ENCODE assay signal across 31 cellular contexts in genomic region chr11:27914080-27914479, GRCh38.
DNase-seq lines count a peak whose midpoint lies in the region; ATAC-seq and TF ChIP-seq lines count a peak whose summit lies in the region.
"Had no signal": no experiment of that assay in that cellular context is flagged by ENCODE, and none has a peak within 500 bp of the region (broad histone marks: within the 10 kb centered on the region; RNA-seq: fewer than 3 reads in every experiment).

No MANE protein-coding gene starts in this region.

- no peak overlapping the region for H4K91ac ChIP-seq in trophoblast cell (ENCODE audit: low read depth, low read length)

- H3K14ac ChIP-seq in trophoblast cell (ENCODE audit: low read length): no peak overlapping the region

- no peak overlapping the region for H3K18ac ChIP-seq in trophoblast cell (ENCODE audit: low read length)

- no peak overlapping the region for H3K4me3 Mint-ChIP-seq in chondrocyte (ENCODE audit: unreplicated experiment)
- H3K4me3 Mint-ChIP-seq: activated CD4-positive, alpha-beta memory T cell treated with anti-CD3 and anti-CD28 coated beads, Interleukin-2, amount 10 ng/mL, durations not matched to agents 7 days and 5 days; activated naive CD8-positive, alpha-beta T cell; activated T-helper 17 cell treated with anti-CD3 and anti-CD28 coated beads, Interleukin-2, amount 50 U/mL, for 72 hours; B cell; CD8-positive, alpha-beta T cell; endodermal cell; T-helper 1 cell treated with Interleukin-12 subunit alpha and Interleukin-12 subunit beta and Interleukin-4 antibody, amounts not matched to agents 30 μg/mL and 1 μg/mL, for 36 hours had no signal

- H3K4me3 ChIP-seq in ACC112 (ENCODE audit: low read depth, low read length) (peak overlapping the region; percentile 9; the same call in 1 of the 2 replicates), HCT116 (replicated peaks in 1 of 2; ENCODE audit: low read depth in 1 of 2, low read length in 2 of 2) (no peak overlapping the region), SK-N-SH (ENCODE audit: low read depth in 2 of 2, low read length in 1 of 2) (no peak overlapping the region), fibroblast of mammary gland (ENCODE audit: control insufficient read depth, low read depth, low read length) (no peak overlapping the region), trophoblast cell (ENCODE audit: low read depth, low read length) (no peak overlapping the region)
- H3K4me3 ChIP-seq: esophagus squamous epithelium, prostate gland, sigmoid colon, suprapubic skin had no signal

- H3F3A ChIP-seq in SK-N-SH (replicated peaks; ENCODE audit: insufficient read depth): peaks cover 10% of the 10 kb centered on the region

- peaks cover 13% of the 10 kb centered on the region for H3K4me1 Mint-ChIP-seq in chondrocyte (ENCODE audit: low read depth)
- H3K4me1 Mint-ChIP-seq: activated CD4-positive, alpha-beta memory T cell treated with anti-CD3 and anti-CD28 coated beads, Interleukin-2, amount 10 ng/mL, durations not matched to agents 7 days and 5 days; activated T-helper 17 cell treated with anti-CD3 and anti-CD28 coated beads, Interleukin-2, amount 50 U/mL, for 72 hours; B cell; endodermal cell had no signal

- TF ChIP-seq CTCF in HCT116 (IDR thresholded peaks at IDR 0.05 in 2 of 3, conservative IDR thresholded peaks at IDR 0.05 in 1 of 3; ENCODE audit: borderline replicate concordance in 1 of 3, insufficient read depth in 1 of 3, low read depth in 2 of 3, low read length in 2 of 3) (no peak), SK-N-SH (IDR thresholded peaks at IDR 0.05) (no peak), fibroblast of mammary gland (conservative IDR thresholded peaks at IDR 0.05; ENCODE audit: control insufficient read depth, insufficient read depth, low read depth, low read length) (no peak), chondrocyte (IDR thresholded peaks at IDR 0.05) (no peak)

- no peak for TF ChIP-seq EP300 in SK-N-SH (IDR thresholded peaks at IDR 0.05; ENCODE audit: borderline replicate concordance in 1 of 2, low read depth in 1 of 2, low read length in 1 of 2)

- H3K79me2 ChIP-seq in ACC112 (ENCODE audit: control insufficient read depth, insufficient read depth, low read length, unreplicated experiment) (no peaks in the 10 kb centered on the region), HCT116 (ENCODE audit: insufficient read depth, low read length) (no peaks in the 10 kb centered on the region), SK-N-SH (ENCODE audit: insufficient read depth) (no peaks in the 10 kb centered on the region), trophoblast cell (ENCODE audit: control insufficient read depth, insufficient read depth, low read length, poor library complexity) (no peaks in the 10 kb centered on the region)

- no peak overlapping the region for H3K27ac Mint-ChIP-seq in chondrocyte (ENCODE audit: unreplicated experiment)
- H3K27ac Mint-ChIP-seq: activated CD4-positive, alpha-beta memory T cell treated with anti-CD3 and anti-CD28 coated beads, Interleukin-2, amount 10 ng/mL, durations not matched to agents 7 days and 5 days; activated naive CD8-positive, alpha-beta T cell; activated T-helper 17 cell treated with anti-CD3 and anti-CD28 coated beads, Interleukin-2, amount 50 U/mL, for 72 hours; B cell; CD8-positive, alpha-beta T cell; endodermal cell; T-helper 1 cell treated with Interleukin-12 subunit alpha and Interleukin-12 subunit beta and Interleukin-4 antibody, amounts not matched to agents 30 μg/mL and 1 μg/mL, for 36 hours had no signal

- H3K4me1 ChIP-seq in ACC112 (ENCODE audit: control insufficient read depth, insufficient read depth, low read length, unreplicated experiment): peaks cover 31% of the 10 kb centered on the region
- peaks cover 32 to 63% of the 10 kb centered on the region in 2 experiments for H3K4me1 ChIP-seq in HCT116 (ENCODE audit: control insufficient read depth in 1 of 2, insufficient read depth in 2 of 2, low read length in 2 of 2)
- peaks cover 0 to 4% of the 10 kb centered on the region in 2 experiments; a peak in 1 of 4 replicates for H3K4me1 ChIP-seq in SK-N-SH (ENCODE audit: control insufficient read depth in 1 of 2, insufficient read depth in 2 of 2, low read depth in 1 of 2, low read length in 1 of 2)
- H3K4me1 ChIP-seq in trophoblast cell (ENCODE audit: control insufficient read depth in 1 of 2, insufficient read depth in 2 of 2, low read length in 2 of 2): no peaks in the 10 kb centered on the region
- H3K4me1 ChIP-seq: esophagus squamous epithelium, prostate gland, sigmoid colon, suprapubic skin had no signal

- H2AK5ac ChIP-seq in trophoblast cell (ENCODE audit: low read length): no peak overlapping the region

- H2BK12ac ChIP-seq in trophoblast cell (ENCODE audit: low read length): no peak overlapping the region

- TF ChIP-seq RAD21 in HCT116 (IDR thresholded peaks at IDR 0.05; ENCODE audit: low read depth): no peak
- TF ChIP-seq RAD21 in SK-N-SH (IDR thresholded peaks at IDR 0.05; ENCODE audit: low read length): no peak

- no peaks in the 10 kb centered on the region for H3K9me2 ChIP-seq in HCT116 (ENCODE audit: insufficient read depth)
- no peaks in the 10 kb centered on the region for H3K9me2 ChIP-seq in SK-N-SH

- no peak overlapping the region for H3K4ac ChIP-seq in trophoblast cell (ENCODE audit: low read depth, low read length)

- no peak overlapping the region for H2AFZ ChIP-seq in ACC112 (ENCODE audit: low read length, unreplicated experiment)
- H2AFZ ChIP-seq in HCT116 (ENCODE audit: low read depth, low read length, poor library complexity, severe bottlenecking): no peak overlapping the region
- no peak overlapping the region; the same call in 1 of the 2 replicates for H2AFZ ChIP-seq in SK-N-SH (ENCODE audit: low read depth)
- H2AFZ ChIP-seq in trophoblast cell (ENCODE audit: insufficient read depth, low read length, poor library complexity): no peak overlapping the region

- DNase-seq in HCT116 (ENCODE audit: low read depth, low spot score) (no peak), SK-N-SH (no peak), fibroblast of mammary gland (ENCODE audit: low read depth) (peak; percentile 25), NCI-H345 (lab: John Stamatoyannopoulos, UW) (no peak), left cardiac atrium (no peak), chondrocyte (ENCODE audit: low spot score) (no peak), trophoblast cell (no peak)
- DNase-seq: activated CD4-positive, alpha-beta memory T cell treated with anti-CD3 and anti-CD28 coated beads, Interleukin-2, amount 10 ng/mL, durations not matched to agents 7 days and 5 days; activated CD4-positive, alpha-beta T cell treated with anti-CD3 and anti-CD28 coated beads for 1 hour; activated CD8-positive, alpha-beta memory T cell treated with anti-CD3 and anti-CD28 coated beads, Interleukin-2, amount 50 U/mL, for 48 hours; aorta; caudate nucleus; CD8-positive, alpha-beta T cell; DMS 273 treated with DMSO at 0.1 percent for 48 hours; endodermal cell; esophagus squamous epithelium; left ventricle myocardium superior; NCI-H1048; NCI-H1930; NCI-H526 treated with DMSO at 0.1 percent for 48 hours; sigmoid colon; stimulated activated naive CD4-positive, alpha-beta T cell had no signal

- no peak overlapping the region for H2BK120ac ChIP-seq in trophoblast cell (ENCODE audit: insufficient read depth, low read length, poor library complexity)

- no peaks in the 10 kb centered on the region for H3K36me3 Mint-ChIP-seq in chondrocyte (ENCODE audit: low read depth)
- H3K36me3 Mint-ChIP-seq: activated naive CD8-positive, alpha-beta T cell; CD8-positive, alpha-beta T cell had no signal

- 0 out of 2 replicates have a peak overlapping the region, but pooled peaks have one; percentile 13 for H3K4me2 ChIP-seq in HCT116 (ENCODE audit: low read length)
- H3K4me2 ChIP-seq in SK-N-SH: 0 out of 2 replicates have a peak overlapping the region, but pooled peaks have one; percentile 12
- H3K4me2 ChIP-seq in trophoblast cell (ENCODE audit: low read length): no peak overlapping the region

- no peak overlapping the region for H4K12ac ChIP-seq in trophoblast cell (ENCODE audit: low read depth, low read length)

- H3K9me3 ChIP-seq in HCT116 (ENCODE audit: control insufficient read depth in 1 of 2, insufficient read depth in 1 of 2, low read depth in 1 of 2, low read length in 2 of 2) (no peaks in the 10 kb centered on the region), SK-N-SH (no peaks in the 10 kb centered on the region), trophoblast cell (ENCODE audit: insufficient read depth, low read depth, low read length) (no peaks in the 10 kb centered on the region)
- H3K9me3 ChIP-seq: esophagus squamous epithelium, prostate gland, sigmoid colon, suprapubic skin had no signal

- H3K27me3 Mint-ChIP-seq in chondrocyte (ENCODE audit: low read depth): no peaks in the 10 kb centered on the region
- H3K27me3 Mint-ChIP-seq: activated CD4-positive, alpha-beta memory T cell treated with anti-CD3 and anti-CD28 coated beads, Interleukin-2, amount 10 ng/mL, durations not matched to agents 7 days and 5 days; B cell had no signal

- no TSS peak for BruUV-seq in HCT116 (replicated peaks; lab: Mats Ljungman, UMichigan)

- ATAC-seq in HCT116 (no peak), left cardiac atrium (no peak)
- ATAC-seq: activated T-helper 17 cell treated with anti-CD3 and anti-CD28 coated beads, Interleukin-2, amount 50 U/mL, for 72 hours; CD8-positive, alpha-beta T cell; HepG2; left ventricle myocardium superior had no signal

- no peak overlapping the region for H3K23ac ChIP-seq in trophoblast cell (ENCODE audit: low read length)

- TF ChIP-seq POLR2A in HCT116 (IDR thresholded peaks at IDR 0.05; ENCODE audit: borderline replicate concordance, extremely low read depth, insufficient read depth, insufficient read length): no peak

- no peak overlapping the region for H3K9ac ChIP-seq in HCT116 (ENCODE audit: low read length)
- no peak overlapping the region for H3K9ac ChIP-seq in SK-N-SH
- H3K9ac ChIP-seq in trophoblast cell (ENCODE audit: low read length): no peak overlapping the region

- POLR2A ChIA-PET in HCT116 (lab: Charles Lee): no interaction called here
- POLR2A ChIA-PET in SK-N-SH (lab: Yijun Ruan, JAX): no interaction called here

- CTCF ChIA-PET in HCT116 (lab: Charles Lee) (interaction anchor here (1.0 kb wide), 1 partner anchor 12 kb away, joined by 4 read pairs; no protein-coding TSS in a partner anchor), SK-N-SH (lab: Yijun Ruan, JAX) (interaction anchor here (0.6 to 0.8 kb wide), 2 partner anchors 18 to 21 kb away, joined by 3 read pairs; no protein-coding TSS in a partner anchor)

- no peaks in the 10 kb centered on the region for H3K36me3 ChIP-seq in ACC112 (ENCODE audit: insufficient read depth, low read length)
- no peaks in the 10 kb centered on the region for H3K36me3 ChIP-seq in HCT116 (ENCODE audit: control insufficient read depth in 1 of 2, insufficient read depth in 2 of 2, low read length in 2 of 2)
- no peaks in the 10 kb centered on the region for H3K36me3 ChIP-seq in SK-N-SH (replicated peaks in 1 of 2; ENCODE audit: control insufficient read depth in 1 of 2, insufficient read depth in 2 of 2, low read length in 1 of 2)
- no peaks in the 10 kb centered on the region for H3K36me3 ChIP-seq in trophoblast cell (ENCODE audit: control insufficient read depth in 1 of 2, insufficient read depth in 2 of 2, low read length in 2 of 2)
- H3K36me3 ChIP-seq: esophagus squamous epithelium, prostate gland, sigmoid colon, suprapubic skin had no signal

- RAD21 ChIA-PET in HCT116 (lab: Charles Lee; ENCODE audit: low non-redundant PET in 1 of 2, low total read pairs in 2 of 2, uncharacterized antibody in 2 of 2, unreplicated experiment in 2 of 2): no interaction called here

- H3K27me3 ChIP-seq in ACC112 (ENCODE audit: insufficient read depth, low read length) (no peaks in the 10 kb centered on the region), HCT116 (ENCODE audit: insufficient read depth, low read length) (no peaks in the 10 kb centered on the region), SK-N-SH (ENCODE audit: insufficient read depth) (no peaks in the 10 kb centered on the region), trophoblast cell (ENCODE audit: insufficient read depth, low read length) (no peaks in the 10 kb centered on the region)
- H3K27me3 ChIP-seq: sigmoid colon, suprapubic skin had no signal

- H3K9me3 Mint-ChIP-seq in chondrocyte (ENCODE audit: low read depth): no peaks in the 10 kb centered on the region
- H3K9me3 Mint-ChIP-seq: activated CD4-positive, alpha-beta memory T cell treated with anti-CD3 and anti-CD28 coated beads, Interleukin-2, amount 10 ng/mL, durations not matched to agents 7 days and 5 days; activated T-helper 17 cell treated with anti-CD3 and anti-CD28 coated beads, Interleukin-2, amount 50 U/mL, for 72 hours; CD8-positive, alpha-beta T cell; endodermal cell had no signal

- H4K8ac ChIP-seq in trophoblast cell (ENCODE audit: low read depth, low read length): no peak overlapping the region

- H3K79me1 ChIP-seq in trophoblast cell (ENCODE audit: low read length): no peaks in the 10 kb centered on the region

- H3K27ac ChIP-seq in ACC112 (ENCODE audit: low read depth, low read length) (peak overlapping the region; percentile 55), HCT116 (ENCODE audit: low read depth, low read length) (no peak overlapping the region), SK-N-SH (ENCODE audit: low read depth in 2 of 2, low read length in 1 of 2) (peak overlapping the region in 1 of 2 experiments; percentile 58; a peak in 2 of 4 replicates), trophoblast cell (ENCODE audit: low read depth, low read length) (no peak overlapping the region)
- H3K27ac ChIP-seq: esophagus squamous epithelium, HL-60, prostate gland, sigmoid colon, suprapubic skin had no signal

- intact Hi-C loops in HCT116 (cut with micrococcal nuclease) (no loop called here), left cardiac atrium (cut with DNase I) (no loop called here)

- H4K20me1 ChIP-seq in HCT116 (ENCODE audit: insufficient read depth): no peaks in the 10 kb centered on the region
- no peaks in the 10 kb centered on the region for H4K20me1 ChIP-seq in SK-N-SH (ENCODE audit: insufficient read depth)

- no peak overlapping the region for H2BK5ac ChIP-seq in trophoblast cell (ENCODE audit: low read depth, low read length, poor library complexity)
